ENCODE assay signal across 28 cellular contexts in the genomic region with DNA sequence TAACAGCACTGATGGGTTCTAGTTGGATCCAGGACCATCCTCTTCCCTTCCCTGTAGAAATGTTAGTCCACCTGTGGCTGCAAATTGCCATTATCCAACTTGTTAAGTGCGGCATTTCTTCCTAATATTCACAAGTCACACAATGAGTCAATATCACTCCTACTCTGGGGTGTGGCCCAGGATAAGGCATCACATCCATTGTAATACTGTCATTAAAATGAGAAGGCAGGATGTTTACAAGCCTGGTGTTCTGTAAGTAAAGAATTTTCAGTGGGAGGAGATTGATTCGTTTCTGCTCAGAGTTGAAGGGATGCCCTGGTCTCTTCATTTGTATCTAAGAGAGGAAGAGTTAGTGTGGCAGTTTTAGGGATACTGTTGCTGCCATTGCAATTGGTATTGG. TPM values are rescaled to one million over a fixed set of nuclear protein-coding genes. Genes with fewer than 3 reads are reported as not detected.
DNase-seq lines count a peak whose midpoint lies in the region; ATAC-seq, FAIRE-seq and TF ChIP-seq lines count a peak whose summit lies in the region.
"Had no signal": no experiment of that assay in that cellular context is flagged by ENCODE, and none has a peak within 500 bp of the region (broad histone marks: within the 10 kb centered on the region; RNA-seq: fewer than 3 reads in every experiment).

No MANE protein-coding gene starts in this region.

- CTCF ChIA-PET in MCF 10A (lab: Yijun Ruan, JAX) = interaction anchor here (0.9 kb wide), 1 partner anchor 225 kb away, joined by 3 read pairs; no protein-coding TSS in a partner anchor

- no peaks in the 10 kb centered on the region for H3K36me3 ChIP-seq in breast epithelium
- H3K36me3 ChIP-seq in upper lobe of right lung = no peaks in the 10 kb centered on the region
- H3K36me3 ChIP-seq: BE2C, esophagus muscularis mucosa, SJCRH30, thoracic aorta had no signal

- intact Hi-C loops in MCF 10A (cut with micrococcal nuclease) (no loop called here), breast epithelium (cut with DNase I; ENCODE audit: low total_unique reads) (loop anchor here (10.0 kb wide), 1 partner anchor 69 kb away; no protein-coding TSS in a partner anchor), upper lobe of right lung (cut with DNase I) (no loop called here)

- peak overlapping the region; percentile 2 for H3K27ac Mint-ChIP-seq in MCF 10A (ENCODE audit: low read depth, unreplicated experiment)
- H3K27ac Mint-ChIP-seq: activated naive CD4-positive, alpha-beta T cell treated with anti-CD3 and anti-CD28 coated beads, Interleukin-2, amount 10 ng/mL, durations not matched to agents 7 days and 5 days; GM23338; nephron progenitor cell had no signal

- DNase-seq in MCF 10A (ENCODE audit: unreplicated experiment) (no peak), breast epithelium (ENCODE audit: low spot score in 2 of 2) (no peak), SW480 (ENCODE audit: low spot score) (peak; percentile 35), fibroblast of pulmonary artery (ENCODE audit: low read depth) (peak; percentile 52), upper lobe of right lung (no peak), NCI-H2107 (lab: John Stamatoyannopoulos, UW) (no peak), iPS-NIHi11 (ENCODE audit: low spot score) (no peak), GM12891 (ENCODE audit: insufficient read length, low spot score) (no peak)
- DNase-seq: activated CD4-positive, alpha-beta T cell treated with anti-CD3 and anti-CD28 coated beads for 4 hours; activated naive CD4-positive, alpha-beta T cell treated with anti-CD3 and anti-CD28 coated beads, Interleukin-2, amount 10 ng/mL, durations not matched to agents 7 days and 5 days; activated T-cell treated with anti-CD3 and anti-CD28 coated beads, Interleukin-2, amount 50 U/mL, for 48 hours; aorta; BE2C; COR-L47; DMS79 treated with DMSO at 0.1 percent for 48 hours; glutamatergic neuron; NCI-H2081; NCI-H446 treated with DMSO at 0.1 percent for 48 hours; nephron progenitor cell; posterior cingulate gyrus; SJCRH30; stimulated activated CD4-positive, alpha-beta T cell treated with anti-CD3 and anti-CD28 coated beads, Interleukin-1b, Interleukin-23, amount 100 ng/mL, for 48 hours; T-helper 1 cell had no signal

- H3K27ac ChIP-seq in breast epithelium (no peak overlapping the region), upper lobe of right lung (no peak overlapping the region)
- H3K27ac ChIP-seq: esophagus muscularis mucosa, SJCRH30, thoracic aorta had no signal

- no peak for TF ChIP-seq POLR2A in breast epithelium (IDR thresholded peaks at IDR 0.05)
- TF ChIP-seq POLR2A in GM12891 (IDR thresholded peaks at IDR 0.05; ENCODE audit: low read depth, low read length) = no peak

- H3K4me1 ChIP-seq in breast epithelium (peaks cover 3 to 10% of the 10 kb centered on the region in 2 donors), upper lobe of right lung (peaks cover 8% of the 10 kb centered on the region)
- H3K4me1 ChIP-seq: BE2C had no signal

- no peaks in the 10 kb centered on the region for H3K9me3 Mint-ChIP-seq in MCF 10A (ENCODE audit: unreplicated experiment)
- H3K9me3 Mint-ChIP-seq: activated naive CD4-positive, alpha-beta T cell treated with anti-CD3 and anti-CD28 coated beads, Interleukin-2, amount 10 ng/mL, durations not matched to agents 7 days and 5 days; GM23338; nephron progenitor cell had no signal

- H3K9me3 ChIP-seq in breast epithelium = no peaks in the 10 kb centered on the region
- no peaks in the 10 kb centered on the region for H3K9me3 ChIP-seq in upper lobe of right lung
- H3K9me3 ChIP-seq: BE2C, esophagus muscularis mucosa, SJCRH30, thoracic aorta had no signal

- H3K27me3 Mint-ChIP-seq in MCF 10A (ENCODE audit: insufficient read depth, unreplicated experiment) = no peaks in the 10 kb centered on the region

- peak; percentile 20 for ATAC-seq in upper lobe of right lung
- ATAC-seq: GM23338, left lobe of liver had no signal

- no peaks in the 10 kb centered on the region for H3K36me3 Mint-ChIP-seq in MCF 10A (ENCODE audit: insufficient read depth, unreplicated experiment)
- H3K36me3 Mint-ChIP-seq: activated naive CD4-positive, alpha-beta T cell treated with anti-CD3 and anti-CD28 coated beads, Interleukin-2, amount 10 ng/mL, durations not matched to agents 7 days and 5 days had no signal

- H3K4me1 Mint-ChIP-seq in MCF 10A (ENCODE audit: insufficient read depth, unreplicated experiment) = peaks cover 39% of the 10 kb centered on the region
- H3K4me1 Mint-ChIP-seq: activated naive CD4-positive, alpha-beta T cell treated with anti-CD3 and anti-CD28 coated beads, Interleukin-2, amount 10 ng/mL, durations not matched to agents 7 days and 5 days; nephron progenitor cell had no signal

- H3K4me3 Mint-ChIP-seq in MCF 10A (ENCODE audit: unreplicated experiment) = no peak overlapping the region
- H3K4me3 Mint-ChIP-seq: activated naive CD4-positive, alpha-beta T cell treated with anti-CD3 and anti-CD28 coated beads, Interleukin-2, amount 10 ng/mL, durations not matched to agents 7 days and 5 days; GM23338; nephron progenitor cell had no signal

- POLR2A ChIA-PET in MCF 10A (lab: Yijun Ruan, JAX) = interaction anchor here (0.7 to 1.4 kb wide), 4 partner anchors 8 to 71 kb away, joined by 3 to 5 read pairs (median 3); no protein-coding TSS in a partner anchor

- H3K27me3 ChIP-seq in breast epithelium (no peaks in the 10 kb centered on the region), upper lobe of right lung (no peaks in the 10 kb centered on the region)
- H3K27me3 ChIP-seq: BE2C, esophagus muscularis mucosa had no signal

- TF ChIP-seq CTCF in MCF 10A (IDR thresholded peaks at IDR 0.05; ENCODE audit: unreplicated experiment) (no peak), breast epithelium (IDR thresholded peaks at IDR 0.05) (no peak), fibroblast of pulmonary artery (IDR thresholded peaks at IDR 0.05; ENCODE audit: low read length, missing control alignments) (no peak), upper lobe of right lung (IDR thresholded peaks at IDR 0.05) (no peak)

- no peak for FAIRE-seq in GM12891 (lab: Jason Lieb, UNC)

- H3K4me3 ChIP-seq in breast epithelium (no peak overlapping the region), fibroblast of pulmonary artery (replicated peaks; ENCODE audit: low read depth, low read length) (no peak overlapping the region), upper lobe of right lung (no peak overlapping the region)
- H3K4me3 ChIP-seq: esophagus muscularis mucosa, GM23338, SJCRH30, skin epidermis, thoracic aorta had no signal

- no TSS peak for BruUV-seq in MCF 10A (replicated peaks; lab: Mats Ljungman, UMichigan)

TF ChIP-seq in GM12891, 5 proteins besides CTCF, POLR2A, EP300 and RAD21:
- TF ChIP-seq TAF1 (IDR thresholded peaks at IDR 0.05; ENCODE audit: low read depth, low read length) (no peak), POLR2AphosphoS5 (IDR thresholded peaks at IDR 0.05; ENCODE audit: low read depth, low read length) (no peak), SPI1 (IDR thresholded peaks at IDR 0.05; ENCODE audit: low read depth, low read length) (no peak), PAX5 (IDR thresholded peaks at IDR 0.05; ENCODE audit: insufficient read depth, low read length, severe bottlenecking) (no peak), POU2F2 (IDR thresholded peaks at IDR 0.05; ENCODE audit: low read depth, low read length) (no peak)

RNA-seq across cellular contexts. Expression of gene ARHGAP29, which starts 18.1 kb away (rescaled TPM):
- total RNA-seq in MCF 10A (2022) = 38.6 and 46.7 TPM in 2 replicates
- 10 to 100 TPM; 49.1 to 88.0 (median 70.8) TPM for total RNA-seq in breast epithelium
- total RNA-seq in upper lobe of right lung = 66.5 TPM
- 0.03 TPM for polyA plus RNA-seq in GM12891 (2012; ENCODE audit: low read depth, missing spikeins)

Comparison
In these comparisons a context has a peak if more than half of its experiments do, and no peak if none do; other contexts are left out.
1. DNase-seq: peak in SW480 (single experiment) and fibroblast of pulmonary artery (single experiment); none in MCF 10A (single experiment), breast epithelium (0 of 2), upper lobe of right lung (single experiment), NCI-H2107 (single experiment), iPS-NIHi11 (single experiment) and GM12891 (single experiment).